In the genomic region with DNA sequence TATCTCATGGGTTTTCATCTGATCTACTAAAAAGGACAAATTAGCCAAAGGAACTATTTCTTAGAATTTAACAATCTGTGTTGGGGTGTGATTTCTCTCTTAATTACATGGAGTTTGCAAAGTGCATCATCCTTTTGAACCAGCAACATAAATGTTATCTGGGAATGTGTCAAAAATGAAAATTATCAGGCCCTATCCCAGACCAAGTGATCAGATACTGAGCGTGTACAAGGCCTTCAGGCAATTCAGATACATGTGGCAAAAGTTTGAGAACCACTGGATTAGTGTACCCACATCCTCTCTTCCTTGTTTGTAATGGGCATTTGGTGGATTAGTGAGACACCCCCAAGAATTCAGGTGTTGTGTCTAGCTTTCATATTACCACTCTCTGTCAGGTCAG, we compare ENCODE assay signal across 26 cellular contexts. TPM values are rescaled to one million over a fixed set of nuclear protein-coding genes. Genes with fewer than 3 reads are reported as not detected.
DNase-seq lines count a peak whose midpoint lies in the region; ATAC-seq and TF ChIP-seq lines count a peak whose summit lies in the region.
"Had no signal": no experiment of that assay in that cellular context is flagged by ENCODE, and none has a peak within 500 bp of the region (broad histone marks: within the 10 kb centered on the region; RNA-seq: fewer than 3 reads in every experiment).

No MANE protein-coding gene starts in this region.

- H3K79me1 ChIP-seq in H9 (ENCODE audit: insufficient read depth, low read depth, low read length, poor library complexity, severe bottlenecking), result no peaks in the 10 kb centered on the region

- no peak overlapping the region for H3K4me2 ChIP-seq in H9 (ENCODE audit: insufficient read depth, insufficient read length, low read length)

- no peak overlapping the region for H2BK120ac ChIP-seq in H9 (ENCODE audit: low read depth, low read length, poor library complexity, severe bottlenecking)

- no peaks in the 10 kb centered on the region; a peak in 1 of 5 replicates for H3K9me3 Mint-ChIP-seq in H9
- H3K9me3 Mint-ChIP-seq: activated naive CD4-positive, alpha-beta T cell treated with anti-CD3 and anti-CD28 coated beads, Interleukin-2, amount 10 ng/mL, durations not matched to agents 7 days and 5 days; mesothelial cell of epicardium; natural killer cell treated with Interleukin-12 subunit alpha and Interleukin-12 subunit beta and Interleukin-15 and Interleukin-18, amount 100 ng/mL, for 72 hours had no signal

- H3K36me3 ChIP-seq in SJCRH30 (no peaks in the 10 kb centered on the region), iPS-15b (ENCODE audit: control insufficient read depth, insufficient read depth, low read length) (no peaks in the 10 kb centered on the region), stomach smooth muscle (ENCODE audit: control insufficient read depth in 2 of 2, insufficient read depth in 2 of 2, low read length in 2 of 2) (no peaks in the 10 kb centered on the region)
- H3K36me3 ChIP-seq: cardiac muscle cell, left lung, uterus had no signal

- no peak overlapping the region for H4K5ac ChIP-seq in H9 (ENCODE audit: insufficient read length, low read depth, low read length)

- H3K9me3 ChIP-seq in H9 (ENCODE audit: control insufficient read depth, low read depth, low read length), result no peaks in the 10 kb centered on the region
- no peaks in the 10 kb centered on the region for H3K9me3 ChIP-seq in SJCRH30 (replicated peaks)
- H3K9me3 ChIP-seq in iPS-15b (ENCODE audit: control insufficient read depth, insufficient read depth, low read length), result no peaks in the 10 kb centered on the region
- no peaks in the 10 kb centered on the region for H3K9me3 ChIP-seq in stomach smooth muscle (ENCODE audit: control insufficient read depth in 2 of 2, low read length in 2 of 2)
- H3K9me3 ChIP-seq: left lung, uterus had no signal

- no peak overlapping the region for H3K4ac ChIP-seq in H9 (ENCODE audit: low read depth, low read length)

- H3K36me3 Mint-ChIP-seq in H9 (ENCODE audit: insufficient read depth in 1 of 3, low read depth in 3 of 3), result peaks cover 0 to 4% (median 4%) of the 10 kb centered on the region in 3 experiments; a peak in 3 of 7 replicates

- H4K91ac ChIP-seq in H9 (ENCODE audit: insufficient read length, low read depth, low read length), result no peak overlapping the region

- H2AK5ac ChIP-seq in H9 (ENCODE audit: insufficient read length, low read length), result peak overlapping the region; percentile 31

- no peaks in the 10 kb centered on the region for H3K27me3 ChIP-seq in H9 (ENCODE audit: insufficient read depth, low read length)
- no peaks in the 10 kb centered on the region for H3K27me3 ChIP-seq in SJCRH30
- peaks cover 3% of the 10 kb centered on the region for H3K27me3 ChIP-seq in iPS-15b (ENCODE audit: control insufficient read depth, insufficient read depth, low read length)
- H3K27me3 ChIP-seq in stomach smooth muscle (ENCODE audit: control insufficient read depth in 1 of 2, insufficient read depth in 2 of 2, low read length in 2 of 2), result no peaks in the 10 kb centered on the region
- H3K27me3 ChIP-seq: cardiac muscle cell, uterus had no signal

- H3K4me3 ChIP-seq in SJCRH30 (no peak overlapping the region), iPS-15b (ENCODE audit: low read depth, low read length) (no peak overlapping the region), stomach smooth muscle (ENCODE audit: low read length in 2 of 2) (peak overlapping the region; percentile 4 to 35)
- H3K4me3 ChIP-seq: cardiac muscle cell, left lung, uterus had no signal

- H2AFZ ChIP-seq in H9 (ENCODE audit: low read length), result no peak overlapping the region

- no peak for TF ChIP-seq CTCF in H9 (conservative IDR thresholded peaks at IDR 0.05)

- H3K14ac ChIP-seq in H9 (ENCODE audit: insufficient read depth, low read length), result no peak overlapping the region

- no peak overlapping the region for H4K8ac ChIP-seq in H9 (replicated peaks; ENCODE audit: insufficient read length, low read depth, low read length)

- H3K79me2 ChIP-seq in H9 (ENCODE audit: insufficient read depth, low read length), result peaks cover 36% of the 10 kb centered on the region

- H3K4me3 Mint-ChIP-seq in H9, result no peak overlapping the region
- H3K4me3 Mint-ChIP-seq: activated naive CD4-positive, alpha-beta T cell treated with anti-CD3 and anti-CD28 coated beads, Interleukin-2, amount 10 ng/mL, durations not matched to agents 7 days and 5 days; mesothelial cell of epicardium; natural killer cell treated with Interleukin-12 subunit alpha and Interleukin-12 subunit beta and Interleukin-15 and Interleukin-18, amount 100 ng/mL, for 72 hours had no signal

- no peak overlapping the region for H3K9ac ChIP-seq in H9 (ENCODE audit: extremely low read depth, insufficient read length, low read length)
- H3K9ac ChIP-seq in iPS-15b (ENCODE audit: low read depth, low read length), result peak overlapping the region; percentile 26
- H3K9ac ChIP-seq in stomach smooth muscle (ENCODE audit: low read length in 2 of 2), result no peak overlapping the region

- no CpG with 5 or more reads among the region's 1 CpG for WGBS in H9 (ENCODE audit: extremely low coverage, insufficient read length, low lambda C conversion rate)

- H4K20me1 ChIP-seq in H9 (ENCODE audit: control insufficient read depth, insufficient read depth, insufficient read length), result no peaks in the 10 kb centered on the region

- no peak overlapping the region for H2BK20ac ChIP-seq in H9 (ENCODE audit: low read depth, low read length, poor library complexity, severe bottlenecking)

- H2BK5ac ChIP-seq in H9 (ENCODE audit: insufficient read length, low read length), result no peak overlapping the region

- no peak overlapping the region for H2BK12ac ChIP-seq in H9 (ENCODE audit: insufficient read length, low read depth, low read length)

- H3K27ac Mint-ChIP-seq in H9, result peak overlapping the region in 1 of 3 experiments; percentile 46; a peak in 2 of 7 replicates
- H3K27ac Mint-ChIP-seq: activated naive CD4-positive, alpha-beta T cell treated with anti-CD3 and anti-CD28 coated beads, Interleukin-2, amount 10 ng/mL, durations not matched to agents 7 days and 5 days; natural killer cell treated with Interleukin-12 subunit alpha and Interleukin-12 subunit beta and Interleukin-15 and Interleukin-18, amount 100 ng/mL, for 72 hours had no signal

- no peak overlapping the region for H3K18ac ChIP-seq in H9 (ENCODE audit: insufficient read length, low read depth, low read length)

- H3K27ac ChIP-seq in H9 (ENCODE audit: insufficient read length, low read depth, low read length), result no peak overlapping the region
- H3K27ac ChIP-seq in SJCRH30, result peak overlapping the region; percentile 72
- H3K27ac ChIP-seq in stomach smooth muscle (ENCODE audit: low read length), result peak overlapping the region; percentile 84
- H3K27ac ChIP-seq: C4-2B, cardiac muscle cell, HL-60, left lung had no signal

- H2BK15ac ChIP-seq in H9 (ENCODE audit: low read depth, low read length), result no peak overlapping the region

- no peak overlapping the region for H3T11ph ChIP-seq in H9 (ENCODE audit: low read length)

- DNase-seq in H9 (no peak), SJCRH30 (peak; percentile 29 to 70), retina (no peak), foreskin melanocyte (no peak)
- DNase-seq: activated CD4-positive, alpha-beta T cell treated with anti-CD3 and anti-CD28 coated beads for 48 hours; activated naive CD4-positive, alpha-beta T cell treated with anti-CD3 and anti-CD28 coated beads, Interleukin-2, amount 10 ng/mL, durations not matched to agents 7 days and 5 days; amniotic stem cell; Calu3; head of caudate nucleus; left lung; NCI-H1092; NCI-H187 treated with DMSO at 0.1 percent for 48 hours; NCI-H526; stimulated activated CD8-positive, alpha-beta memory T cell treated with anti-CD3 and anti-CD28 coated beads, Interleukin-4, amount 100 ng/mL, for 48 hours; T-helper 2 cell; uterus had no signal

- peaks cover 2% of the 10 kb centered on the region for H3K27me3 Mint-ChIP-seq in H9 (ENCODE audit: low read depth)

- H3K56ac ChIP-seq in H9 (ENCODE audit: insufficient read length, low read depth, low read length), result no peak overlapping the region

- H3K23me2 ChIP-seq in H9 (ENCODE audit: insufficient read length, low read depth, low read length, poor library complexity, severe bottlenecking), result peaks cover 7% of the 10 kb centered on the region

- peaks cover 2% of the 10 kb centered on the region; the same call in 1 of the 2 replicates for H3K4me1 ChIP-seq in H9 (ENCODE audit: insufficient read depth, low read length)
- peaks cover 20% of the 10 kb centered on the region for H3K4me1 ChIP-seq in SJCRH30
- peaks cover 15% of the 10 kb centered on the region for H3K4me1 ChIP-seq in iPS-15b (ENCODE audit: control insufficient read depth, insufficient read depth, low read length)
- H3K4me1 ChIP-seq in stomach smooth muscle (ENCODE audit: control insufficient read depth, insufficient read depth, low read length), result peaks cover 17% of the 10 kb centered on the region
- H3K4me1 ChIP-seq: uterus had no signal

- H3K4me1 Mint-ChIP-seq in H9, result peaks cover 44 to 45% of the 10 kb centered on the region in 2 experiments

- no peak for ATAC-seq in HG03521 (IDR thresholded peaks at IDR 0.05; ENCODE audit: unreplicated experiment)
- ATAC-seq: left lung; natural killer cell treated with Interleukin-12 subunit alpha and Interleukin-12 subunit beta and Interleukin-15 and Interleukin-18, amount 100 ng/mL, for 72 hours had no signal

- H3K23ac ChIP-seq in H9 (ENCODE audit: insufficient read length, low read depth, low read length), result no peak overlapping the region

RNA-seq across cellular contexts. Expression of gene SH3D19, which starts 3.8 kb away (rescaled TPM):
- total RNA-seq in H9 (2021), result 29.7 and 32.1 TPM in 2 replicates
- total RNA-seq in SJCRH30 (2014; rRNA removed; shearing (Covaris generic)), result 3.8 and 4.7 TPM in 2 replicates
- total RNA-seq: natural killer cell treated with Interleukin-12 subunit alpha and Interleukin-12 subunit beta and Interleukin-15 and Interleukin-18, amount 100 ng/mL, for 72 hours had no signal

RNA-seq across cellular contexts. Expression of gene PRSS48, which starts 44.6 kb away (rescaled TPM):
- not detected in 2 replicates for total RNA-seq in H9 (2021)
- total RNA-seq in SJCRH30 (2014; rRNA removed; shearing (Covaris generic)), result not detected in 2 replicates
- total RNA-seq: Calu3; cardiac muscle cell; dermis microvascular lymphatic vessel endothelial cell; left lung; mesothelial cell of epicardium; natural killer cell treated with Interleukin-12 subunit alpha and Interleukin-12 subunit beta and Interleukin-15 and Interleukin-18, amount 100 ng/mL, for 72 hours; subcutaneous adipose tissue; uterus had no signal

Comparison
In these comparisons a context has a peak if more than half of its experiments do, and no peak if none do; other contexts are left out.
1. DNase-seq: peak in SJCRH30 (2 of 2); none in H9 (single experiment), retina (single experiment) and foreskin melanocyte (single experiment).
2. H3K4me3 ChIP-seq: peak in stomach smooth muscle (2 of 2); none in SJCRH30 (single experiment) and iPS-15b (single experiment).